10 cellular contexts compared by ENCODE assay signal in the genomic region with DNA sequence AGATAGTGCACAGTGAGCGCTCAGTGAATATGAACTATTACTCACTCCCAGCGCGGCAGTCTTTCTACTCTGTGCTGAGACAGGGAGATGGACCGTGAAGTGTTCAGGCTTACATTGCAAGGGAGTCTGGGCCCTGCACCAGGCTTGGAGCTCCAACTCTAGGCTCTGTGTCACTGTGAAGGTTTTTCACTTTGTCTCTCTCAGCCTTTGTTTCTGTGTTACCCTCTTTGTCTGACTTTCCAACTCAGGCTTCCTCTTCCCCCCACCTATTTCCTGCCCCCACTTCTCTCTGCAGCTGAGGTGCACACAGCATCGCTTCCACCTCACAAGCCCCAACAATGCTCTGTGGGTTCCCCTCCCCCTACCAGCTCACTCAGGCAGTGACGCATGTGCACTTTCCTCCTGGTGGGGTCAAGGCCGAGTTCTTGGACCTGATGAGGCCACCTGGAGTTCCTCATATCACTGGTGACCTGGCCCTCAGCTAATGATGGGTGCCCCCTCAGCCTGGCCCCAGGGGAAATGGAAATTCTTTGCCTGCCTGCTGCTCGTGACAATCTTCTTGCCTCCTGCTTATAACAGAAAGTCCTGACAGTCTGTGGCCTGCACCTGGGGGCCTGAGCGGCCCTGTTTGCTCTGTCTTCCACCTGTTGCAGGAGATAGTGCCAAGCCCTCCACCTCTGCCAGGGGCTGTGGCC. TPM values are rescaled to one million over a fixed set of nuclear protein-coding genes. Genes with fewer than 3 reads are reported as not detected.
DNase-seq lines count a peak whose midpoint lies in the region; ATAC-seq and TF ChIP-seq lines count a peak whose summit lies in the region.
"Had no signal": no experiment of that assay in that cellular context is flagged by ENCODE, and none has a peak within 500 bp of the region (broad histone marks: within the 10 kb centered on the region; RNA-seq: fewer than 3 reads in every experiment).

No MANE protein-coding gene starts in this region.

- H3K36me3 ChIP-seq in mucosa of rectum (ENCODE audit: control insufficient read depth in 2 of 2, insufficient read depth in 2 of 2, low read length in 2 of 2) (no peaks in the 10 kb centered on the region), thymus (ENCODE audit: control insufficient read depth, insufficient read depth) (no peaks in the 10 kb centered on the region)

- H3K4me1 ChIP-seq in mucosa of rectum (ENCODE audit: control insufficient read depth in 2 of 2, insufficient read depth in 2 of 2, low read length in 2 of 2): peaks cover 12 to 28% of the 10 kb centered on the region in 2 donors
- H3K4me1 ChIP-seq in thymus (ENCODE audit: control insufficient read depth, insufficient read depth, low read length): peaks cover 29% of the 10 kb centered on the region

- intact Hi-C loops in CD14-positive monocyte (cut with micrococcal nuclease): no loop called here

- H3K27me3 ChIP-seq in mucosa of rectum (ENCODE audit: control insufficient read depth in 2 of 2, insufficient read depth in 2 of 2, low read length in 2 of 2) (no peaks in the 10 kb centered on the region), thymus (ENCODE audit: control insufficient read depth, insufficient read depth) (no peaks in the 10 kb centered on the region)

- H3K9ac ChIP-seq in mucosa of rectum (ENCODE audit: low read depth in 1 of 2, low read length in 2 of 2): peak overlapping the region in 1 of 2 donors; percentile 47

- H3K9me3 Mint-ChIP-seq in T-cell (no peaks in the 10 kb centered on the region), CD14-positive monocyte (peaks cover 0 to 4% (median 0%) of the 10 kb centered on the region in 7 donors)

- H3K9me3 ChIP-seq in mucosa of rectum (ENCODE audit: control insufficient read depth in 2 of 2, low read length in 2 of 2) (no peaks in the 10 kb centered on the region), thymus (ENCODE audit: control insufficient read depth) (no peaks in the 10 kb centered on the region)

- WGBS in thymus: 8% methylated on average over 9 of the region's 9 CpGs

- H3K27me3 Mint-ChIP-seq in T-cell: no peaks in the 10 kb centered on the region
- peaks cover 16 to 37% (median 19%) of the 10 kb centered on the region in 3 donors for H3K27me3 Mint-ChIP-seq in CD14-positive monocyte (ENCODE audit: low read depth in 3 of 3)

- peak overlapping the region; percentile 91 to 100 (median 100) for H3K4me3 Mint-ChIP-seq in T-cell
- H3K4me3 Mint-ChIP-seq in CD14-positive monocyte: no peak overlapping the region

- peak; percentile 67 to 89 (median 81) for DNase-seq in T-cell
- DNase-seq in amniotic epithelial cell (ENCODE audit: low read depth): peak; percentile 29
- no peak for DNase-seq in CD14-positive monocyte (ENCODE audit: low spot score)
- no peak for DNase-seq in HUDEP-2 (lab: John Stamatoyannopoulos, UW; ENCODE audit: unreplicated experiment in 76 of 76)

- no peak for TF ChIP-seq CTCF in CD14-positive monocyte (IDR thresholded peaks at IDR 0.05)

- H3K4me1 Mint-ChIP-seq in T-cell (peaks cover 49 to 83% (median 73%) of the 10 kb centered on the region in 3 donors), CD14-positive monocyte (peaks cover 26% of the 10 kb centered on the region)

- H3K27ac Mint-ChIP-seq in T-cell (peak overlapping the region; percentile 100), CD14-positive monocyte (peak overlapping the region in 1 of 7 donors; percentile 69)

- POLR2A ChIA-PET in T-cell (lab: Charles Lee): interaction anchor here (0.5 to 1.8 kb wide), 7 partner anchors 9 to 981 kb away, joined by 4 to 11 read pairs (median 6); a partner anchor contains a TSS

- H3K36me3 Mint-ChIP-seq in T-cell (peaks cover 17% of the 10 kb centered on the region), CD14-positive monocyte (peaks cover 0 to 2% of the 10 kb centered on the region in 2 donors)

- H3K4me3 ChIP-seq in mucosa of rectum (ENCODE audit: low read length in 2 of 2) (peak overlapping the region; percentile 1 to 46), thymus (ENCODE audit: low read length) (peak overlapping the region; percentile 59)

- CTCF ChIA-PET in T-cell (lab: Charles Lee): interaction anchor here (0.6 to 1.9 kb wide), 9 partner anchors 10 to 92 kb away, joined by 3 to 7 read pairs (median 4); a partner anchor contains a TSS

- H3K27ac ChIP-seq in mucosa of rectum (ENCODE audit: low read depth in 2 of 2, low read length in 2 of 2) (peak overlapping the region; percentile 58 to 85), thymus (ENCODE audit: low read depth) (peak overlapping the region; percentile 94)

- ATAC-seq in GM18858 (IDR thresholded peaks at IDR 0.05; ENCODE audit: unreplicated experiment) (peak; percentile 41), HG02973 (IDR thresholded peaks at IDR 0.05; ENCODE audit: unreplicated experiment) (peak; percentile 42), T-cell (replicated peaks in 1 of 4) (peak; percentile 76 to 85 (median 80))

RNA-seq across cellular contexts. Expression of a gene that starts 1.1 kb away (rescaled TPM):
- total RNA-seq in T-cell: 100 to 1,000 TPM; 341 to 489 (median 428) TPM
- polyA plus RNA-seq in thymus (175 TPM), CD14-positive monocyte (1 to 10 TPM; 1.7 to 2.2 TPM)
- total RNA-seq: RPMI7951 had no signal

RNA-seq across cellular contexts. Expression of a gene that starts 3.0 kb away (rescaled TPM):
- 1 to 10 TPM in 1 of 5 donors, under 1 TPM in 4; 0.65 to 1.0 (median 0.95) TPM for total RNA-seq in T-cell
- polyA plus RNA-seq in thymus (6.8 TPM), CD14-positive monocyte (not detected)
- total RNA-seq: RPMI7951 had no signal

RNA-seq across cellular contexts. Expression of a gene that starts 27.8 kb away (rescaled TPM):
- total RNA-seq in T-cell: 100 to 1,000 TPM in 2 of 5 donors, 10 to 100 TPM in 3; 94.9 to 117 (median 98.4) TPM
- polyA plus RNA-seq in thymus: 155 TPM
- polyA plus RNA-seq in CD14-positive monocyte: 100 to 1,000 TPM; 151 to 162 TPM

RNA-seq across cellular contexts. Expression of a gene that starts 27.8 kb away (rescaled TPM):
- total RNA-seq in T-cell: 10 to 100 TPM; 14.0 to 29.6 (median 26.0) TPM
- polyA plus RNA-seq in thymus (15.4 TPM), CD14-positive monocyte (10 to 100 TPM; 12.8 to 14.5 TPM)

RNA-seq across cellular contexts. Expression of a gene that starts 41.1 kb away (rescaled TPM):
- under 1 TPM in 1 of 5 donors, not detected in 4; 0.18 TPM for total RNA-seq in T-cell
- polyA plus RNA-seq in thymus (0.09 TPM), CD14-positive monocyte (not detected)
- total RNA-seq: RPMI7951, subcutaneous adipose tissue had no signal

Comparison
In these comparisons a context has a peak if more than half of its experiments do, and no peak if none do; other contexts are left out.
1. DNase-seq: peak in T-cell (34 of 34) and amniotic epithelial cell (single experiment); none in CD14-positive monocyte (single experiment) and HUDEP-2 (0 of 76).
2. H3K4me3 Mint-ChIP-seq: peak in T-cell (3 of 3); none in CD14-positive monocyte (0 of 2).
3. RNA of a gene that starts 1.1 kb away (polyA plus RNA-seq): 175 TPM in thymus (single experiment); 1.7 to 2.2 TPM in CD14-positive monocyte; every median in the first group is over 10 times any median in the second.
4. Peak in every context shown above with its lines, with median percentiles within 50 percentile points of each other: ATAC-seq.